Comparison of ENCODE assay signal across 29 cellular contexts in genomic region chr2:39109543-39109942, GRCh38. TPM values are rescaled to one million over a fixed set of nuclear protein-coding genes. Genes with fewer than 3 reads are reported as not detected.
DNase-seq lines count a peak whose midpoint lies in the region; ATAC-seq and TF ChIP-seq lines count a peak whose summit lies in the region.
"Had no signal": no experiment of that assay in that cellular context is flagged by ENCODE, and none has a peak within 500 bp of the region (broad histone marks: within the 10 kb centered on the region; RNA-seq: fewer than 3 reads in every experiment).

No MANE protein-coding gene starts in this region.

- H3K27me3 ChIP-seq in CD4-positive, alpha-beta memory T cell (ENCODE audit: insufficient read depth, low read length), result no peaks in the 10 kb centered on the region
- no peaks in the 10 kb centered on the region for H3K27me3 ChIP-seq in naive thymus-derived CD4-positive, alpha-beta T cell (ENCODE audit: control insufficient read depth in 2 of 2, insufficient read depth in 2 of 2, low read length in 2 of 2)
- no peaks in the 10 kb centered on the region for H3K27me3 ChIP-seq in lower lobe of right lung (ENCODE audit: low read depth)
- no peaks in the 10 kb centered on the region for H3K27me3 ChIP-seq in sigmoid colon
- H3K27me3 ChIP-seq in H7 (ENCODE audit: control insufficient read depth, insufficient read depth, low read length), result no peaks in the 10 kb centered on the region
- H3K27me3 ChIP-seq: cardiac muscle cell, transverse colon had no signal

- 63 to 89% methylated on average over 2 of the region's 2 CpGs for WGBS in sigmoid colon, 2 donors

- no peaks in the 10 kb centered on the region for H3K9me3 Mint-ChIP-seq in T-helper 2 cell treated with Interferon-gamma antibody and Interleukin-4, amounts not matched to agents 5 μg/mL and 100 μg/mL, for 36 hours
- no peaks in the 10 kb centered on the region for H3K9me3 Mint-ChIP-seq in CD4-positive, alpha-beta memory T cell
- no peaks in the 10 kb centered on the region for H3K9me3 Mint-ChIP-seq in WTC11
- H3K9me3 Mint-ChIP-seq in naive thymus-derived CD4-positive, alpha-beta T cell, result no peaks in the 10 kb centered on the region
- H3K9me3 Mint-ChIP-seq: activated CD4-positive, alpha-beta T cell treated with anti-CD3 and anti-CD28 coated beads, Interleukin-2, amount 10 ng/mL, durations not matched to agents 7 days and 5 days; activated T-helper 1 cell treated with anti-CD3 and anti-CD28 coated beads, Interleukin-12 subunit alpha, Interleukin-12 subunit beta, Interleukin-2, Interleukin-4 antibody, amounts not matched to agents 30 ng/mL and 10 ng/mL and 1 ng/mL, durations not matched to agents 14 hours and 24 hours and 36 hours; endodermal cell; GM23338; stimulated activated effector memory CD8-positive, alpha-beta T cell treated with anti-CD3 and anti-CD28 coated beads, Interleukin-12 subunit alpha, Interleukin-12 subunit beta, amount 100 ng/mL, for 72 hours had no signal

- H3K9me3 ChIP-seq in CD4-positive, alpha-beta memory T cell (ENCODE audit: control insufficient read depth in 1 of 2, low read length in 2 of 2), result no peaks in the 10 kb centered on the region
- no peaks in the 10 kb centered on the region for H3K9me3 ChIP-seq in naive thymus-derived CD4-positive, alpha-beta T cell (ENCODE audit: control insufficient read depth in 2 of 3, low read length in 3 of 3)
- no peaks in the 10 kb centered on the region for H3K9me3 ChIP-seq in lower lobe of right lung
- H3K9me3 ChIP-seq in sigmoid colon, result no peaks in the 10 kb centered on the region
- H3K9me3 ChIP-seq: transverse colon had no signal

- no peak for DNase-seq in T-helper 2 cell treated with Interferon-gamma antibody and Interleukin-4, amounts not matched to agents 5 μg/mL and 100 μg/mL, for 36 hours (ENCODE audit: low spot score)
- DNase-seq in T-helper 2 cell (no peak), WTC11 (ENCODE audit: low spot score) (no peak), lower lobe of right lung (no peak), sigmoid colon (no peak), H7 (no peak)
- DNase-seq in CD4-positive, alpha-beta memory T cell, result no peak
- no peak for DNase-seq in naive thymus-derived CD4-positive, alpha-beta T cell
- DNase-seq: activated CD4-positive, alpha-beta T cell treated with anti-CD3 and anti-CD28 coated beads, Interleukin-2, amount 10 ng/mL, durations not matched to agents 7 days and 5 days; DMS79 treated with DMSO at 0.1 percent for 48 hours; endodermal cell; GF-D8; IMR-90; mesenchymal stem cell; NCI-H146; NCI-H2107; occipital lobe; SHP77; T-helper 9 cell; transverse colon; WERI-Rb-1 had no signal

- H3K27me3 Mint-ChIP-seq in T-helper 2 cell treated with Interferon-gamma antibody and Interleukin-4, amounts not matched to agents 5 μg/mL and 100 μg/mL, for 36 hours (ENCODE audit: low read depth), result no peaks in the 10 kb centered on the region
- H3K27me3 Mint-ChIP-seq in CD4-positive, alpha-beta memory T cell, result no peaks in the 10 kb centered on the region
- H3K27me3 Mint-ChIP-seq in WTC11 (ENCODE audit: low read depth), result no peaks in the 10 kb centered on the region
- no peaks in the 10 kb centered on the region for H3K27me3 Mint-ChIP-seq in naive thymus-derived CD4-positive, alpha-beta T cell
- H3K27me3 Mint-ChIP-seq: activated CD4-positive, alpha-beta T cell treated with anti-CD3 and anti-CD28 coated beads, Interleukin-2, amount 10 ng/mL, durations not matched to agents 7 days and 5 days had no signal

- H3K4me3 ChIP-seq in CD4-positive, alpha-beta memory T cell (ENCODE audit: low read length in 2 of 2), result no peak overlapping the region
- H3K4me3 ChIP-seq in naive thymus-derived CD4-positive, alpha-beta T cell (ENCODE audit: low read length), result no peak overlapping the region
- H3K4me3 ChIP-seq in lower lobe of right lung, result no peak overlapping the region
- no peak overlapping the region for H3K4me3 ChIP-seq in sigmoid colon
- no peak overlapping the region for H3K4me3 ChIP-seq in H7 (ENCODE audit: insufficient read depth, low read depth, low read length)
- H3K4me3 ChIP-seq: cardiac muscle cell, GM23338, transverse colon had no signal

- H3K4me1 Mint-ChIP-seq in T-helper 2 cell treated with Interferon-gamma antibody and Interleukin-4, amounts not matched to agents 5 μg/mL and 100 μg/mL, for 36 hours (ENCODE audit: low read depth), result peaks cover 50% of the 10 kb centered on the region
- H3K4me1 Mint-ChIP-seq in CD4-positive, alpha-beta memory T cell, result peaks cover 46 to 90% (median 67%) of the 10 kb centered on the region in 4 donors
- H3K4me1 Mint-ChIP-seq in WTC11, result peaks cover 47% of the 10 kb centered on the region
- peaks cover 52 to 77% (median 67%) of the 10 kb centered on the region in 7 donors for H3K4me1 Mint-ChIP-seq in naive thymus-derived CD4-positive, alpha-beta T cell

- ATAC-seq in WTC11 (no peak), lower lobe of right lung (no peak)
- ATAC-seq in naive thymus-derived CD4-positive, alpha-beta T cell, result no peak
- ATAC-seq: GM23338; left lobe of liver; Panc1; stimulated activated effector memory CD8-positive, alpha-beta T cell treated with anti-CD3 and anti-CD28 coated beads, Interleukin-12 subunit alpha, Interleukin-12 subunit beta, amount 100 ng/mL, for 72 hours had no signal

- no peak for TF ChIP-seq CTCF in WTC11 (IDR thresholded peaks at IDR 0.05)
- TF ChIP-seq CTCF in lower lobe of right lung (IDR thresholded peaks at IDR 0.05), result no peak
- no peak for TF ChIP-seq CTCF in sigmoid colon (IDR thresholded peaks at IDR 0.05)

- no peak for TF ChIP-seq POLR2A in sigmoid colon (IDR thresholded peaks at IDR 0.05)

- CTCF ChIA-PET in CD4-positive, alpha-beta memory T cell (lab: Charles Lee; ENCODE audit: partially characterized antibody), result interaction anchor here (0.8 to 10.2 kb wide), 3 partner anchors 11 to 119 kb away, joined by 3 to 88 read pairs (median 5); partner anchors contain the start of gene SOS1
- CTCF ChIA-PET in WTC11 (lab: Charles Lee), result interaction anchor here (0.6 to 1.2 kb wide), 2 partner anchors 15 to 161 kb away, joined by 3 to 4 read pairs; no protein-coding TSS in a partner anchor
- CTCF ChIA-PET in naive thymus-derived CD4-positive, alpha-beta T cell (lab: Charles Lee), result interaction anchor here (1.0 to 2.1 kb wide), 4 partner anchors 9 to 118 kb away, joined by 3 to 6 read pairs (median 4); no protein-coding TSS in a partner anchor

- peak overlapping the region; percentile 38 for H3K4me3 Mint-ChIP-seq in T-helper 2 cell treated with Interferon-gamma antibody and Interleukin-4, amounts not matched to agents 5 μg/mL and 100 μg/mL, for 36 hours
- H3K4me3 Mint-ChIP-seq in CD4-positive, alpha-beta memory T cell, result peak overlapping the region in 2 of 8 donors; percentile 12 to 25
- H3K4me3 Mint-ChIP-seq in WTC11, result no peak overlapping the region
- peak overlapping the region in 2 of 10 donors; percentile 9 to 29 for H3K4me3 Mint-ChIP-seq in naive thymus-derived CD4-positive, alpha-beta T cell
- H3K4me3 Mint-ChIP-seq: activated CD4-positive, alpha-beta T cell treated with anti-CD3 and anti-CD28 coated beads, Interleukin-2, amount 10 ng/mL, durations not matched to agents 7 days and 5 days; activated T-helper 1 cell treated with anti-CD3 and anti-CD28 coated beads, Interleukin-12 subunit alpha, Interleukin-12 subunit beta, Interleukin-2, Interleukin-4 antibody, amounts not matched to agents 30 ng/mL and 10 ng/mL and 1 ng/mL, durations not matched to agents 14 hours and 24 hours and 36 hours; endodermal cell; GM23338; stimulated activated effector memory CD8-positive, alpha-beta T cell treated with anti-CD3 and anti-CD28 coated beads, Interleukin-12 subunit alpha, Interleukin-12 subunit beta, amount 100 ng/mL, for 72 hours had no signal

- no peaks in the 10 kb centered on the region for H3K36me3 ChIP-seq in CD4-positive, alpha-beta memory T cell (ENCODE audit: insufficient read depth, low read length)
- peaks cover 0 to 4% (median 0%) of the 10 kb centered on the region in 3 experiments for H3K36me3 ChIP-seq in naive thymus-derived CD4-positive, alpha-beta T cell (ENCODE audit: control insufficient read depth in 2 of 3, insufficient read depth in 3 of 3, low read length in 3 of 3)
- peaks cover 7% of the 10 kb centered on the region for H3K36me3 ChIP-seq in lower lobe of right lung
- no peaks in the 10 kb centered on the region for H3K36me3 ChIP-seq in sigmoid colon
- no peaks in the 10 kb centered on the region; the same call in 1 of the 2 replicates for H3K36me3 ChIP-seq in H7 (replicated peaks; ENCODE audit: control insufficient read depth, insufficient read depth, low read length)
- H3K36me3 ChIP-seq: cardiac muscle cell, WERI-Rb-1 had no signal

- peaks cover 73% of the 10 kb centered on the region for H3K4me1 ChIP-seq in CD4-positive, alpha-beta memory T cell (ENCODE audit: insufficient read depth, low read length)
- H3K4me1 ChIP-seq in naive thymus-derived CD4-positive, alpha-beta T cell (ENCODE audit: control insufficient read depth in 2 of 2, insufficient read depth in 2 of 2, low read length in 2 of 2), result peaks cover 5 to 9% of the 10 kb centered on the region in 2 donors
- peaks cover 10% of the 10 kb centered on the region for H3K4me1 ChIP-seq in lower lobe of right lung
- H3K4me1 ChIP-seq in sigmoid colon, result peaks cover 0 to 51% (median 19%) of the 10 kb centered on the region in 4 donors

- no peak for TF ChIP-seq EP300 in sigmoid colon (IDR thresholded peaks at IDR 0.05)

- intact Hi-C loops in CD4-positive, alpha-beta memory T cell (cut with micrococcal nuclease), result no loop called here
- intact Hi-C loops in naive thymus-derived CD4-positive, alpha-beta T cell (cut with micrococcal nuclease), result no loop called here
- intact Hi-C loops in lower lobe of right lung (cut with DNase I) (no loop called here), sigmoid colon (cut with DNase I) (no loop called here)

- peaks cover 59% of the 10 kb centered on the region for H3K36me3 Mint-ChIP-seq in T-helper 2 cell treated with Interferon-gamma antibody and Interleukin-4, amounts not matched to agents 5 μg/mL and 100 μg/mL, for 36 hours (ENCODE audit: low read depth)
- peaks cover 14 to 31% of the 10 kb centered on the region in 2 donors for H3K36me3 Mint-ChIP-seq in CD4-positive, alpha-beta memory T cell
- H3K36me3 Mint-ChIP-seq in WTC11, result peaks cover 7% of the 10 kb centered on the region
- peaks cover 0 to 41% (median 19%) of the 10 kb centered on the region in 5 donors for H3K36me3 Mint-ChIP-seq in naive thymus-derived CD4-positive, alpha-beta T cell

- POLR2A ChIA-PET in CD4-positive, alpha-beta memory T cell (lab: Charles Lee; ENCODE audit: partially characterized antibody), result interaction anchor here (0.6 to 4.1 kb wide), 4 partner anchors 10 to 330 kb away, joined by 3 to 30 read pairs (median 4); partner anchors contain the start of gene SOS1
- POLR2A ChIA-PET in WTC11 (lab: Charles Lee), result no interaction called here
- POLR2A ChIA-PET in naive thymus-derived CD4-positive, alpha-beta T cell (lab: Charles Lee), result interaction anchor here (0.8 to 1.2 kb wide), 2 partner anchors 10 to 47 kb away, joined by 4 to 5 read pairs; no protein-coding TSS in a partner anchor

- H3K27ac Mint-ChIP-seq in T-helper 2 cell treated with Interferon-gamma antibody and Interleukin-4, amounts not matched to agents 5 μg/mL and 100 μg/mL, for 36 hours, result peak overlapping the region; percentile 12
- H3K27ac Mint-ChIP-seq in CD4-positive, alpha-beta memory T cell, result peak overlapping the region in 6 of 7 donors; percentile 26 to 72 (median 58)
- H3K27ac Mint-ChIP-seq in WTC11, result peak overlapping the region; percentile 8; the same call in 1 of the 2 replicates
- H3K27ac Mint-ChIP-seq in naive thymus-derived CD4-positive, alpha-beta T cell, result peak overlapping the region in 5 of 9 donors; percentile 7 to 40 (median 18)
- H3K27ac Mint-ChIP-seq: activated CD4-positive, alpha-beta T cell treated with anti-CD3 and anti-CD28 coated beads, Interleukin-2, amount 10 ng/mL, durations not matched to agents 7 days and 5 days; activated T-helper 1 cell treated with anti-CD3 and anti-CD28 coated beads, Interleukin-12 subunit alpha, Interleukin-12 subunit beta, Interleukin-2, Interleukin-4 antibody, amounts not matched to agents 30 ng/mL and 10 ng/mL and 1 ng/mL, durations not matched to agents 14 hours and 24 hours and 36 hours; endodermal cell; GM23338; stimulated activated effector memory CD8-positive, alpha-beta T cell treated with anti-CD3 and anti-CD28 coated beads, Interleukin-12 subunit alpha, Interleukin-12 subunit beta, amount 100 ng/mL, for 72 hours had no signal

- H3K27ac ChIP-seq in CD4-positive, alpha-beta memory T cell (ENCODE audit: low read depth, low read length), result no peak overlapping the region
- H3K27ac ChIP-seq in naive thymus-derived CD4-positive, alpha-beta T cell (ENCODE audit: low read depth, low read length), result no peak overlapping the region
- no peak overlapping the region for H3K27ac ChIP-seq in lower lobe of right lung
- no peak overlapping the region for H3K27ac ChIP-seq in sigmoid colon
- H3K27ac ChIP-seq: 22Rv1, C4-2B, cardiac muscle cell, transverse colon, WERI-Rb-1 had no signal

RNA-seq across cellular contexts. Expression of gene SOS1, which starts 11.3 kb away (rescaled TPM):
- 100 to 1,000 TPM in 1 of 2 experiments, 10 to 100 TPM in 1; 94.4 to 103 TPM for total RNA-seq in CD4-positive, alpha-beta memory T cell
- polyA plus RNA-seq in CD4-positive, alpha-beta memory T cell, result 10 to 100 TPM in 1 of 2 donors, 1 to 10 TPM in 1; 5.7 to 25.6 TPM
- 28.4 to 33.9 TPM (median 28.7 TPM) in 3 replicates for total RNA-seq in WTC11 (2021)
- total RNA-seq in naive thymus-derived CD4-positive, alpha-beta T cell, result 100 to 1,000 TPM in 1 of 5 experiments, 10 to 100 TPM in 4; 34.6 to 323 (median 55.5) TPM
- 1 to 10 TPM; 6.3 to 8.4 TPM for polyA plus RNA-seq in naive thymus-derived CD4-positive, alpha-beta T cell
- 43.6 TPM for total RNA-seq in lower lobe of right lung
- total RNA-seq in sigmoid colon, result 10 to 100 TPM; 30.8 to 72.0 (median 35.8) TPM
- 1 to 10 TPM; 5.4 to 9.8 (median 9.2) TPM for polyA plus RNA-seq in sigmoid colon
- total RNA-seq in H7 (2014; rRNA removed; shearing (Covaris generic)), result 8.4 and 22.0 TPM in 2 replicates

Comparison
In these comparisons a context has a peak if more than half of its experiments do, and no peak if none do; other contexts are left out.
1. H3K27ac Mint-ChIP-seq: peak in every context shown above with its lines; median percentile 58 in CD4-positive, alpha-beta memory T cell; 18 in naive thymus-derived CD4-positive, alpha-beta T cell; 12 in T-helper 2 cell treated with Interferon-gamma antibody and Interleukin-4, amounts not matched to agents 5 μg/mL and 100 μg/mL, for 36 hours; 8 in WTC11.